1 cellular context compared by ENCODE assay signal in genomic region chr12:116962197-116962596, GRCh38.
TF ChIP-seq lines count a peak whose summit lies in the region.

No MANE protein-coding gene starts in this region.

TF ChIP-seq in GM12878, 131 proteins besides CTCF, POLR2A, EP300 and RAD21 (continued from another document):
- TF ChIP-seq ZBTB40 (IDR thresholded peaks at IDR 0.05; ENCODE audit: borderline replicate concordance) (no peak), PAX5 (IDR thresholded peaks at IDR 0.05; ENCODE audit: borderline replicate concordance, low read depth, low read length) (no peak), ATF2 (IDR thresholded peaks at IDR 0.05; ENCODE audit: low read length) (no peak), TBL1XR1 (IDR thresholded peaks at IDR 0.05; ENCODE audit: low read depth, low read length) (no peak), RFX5 (IDR thresholded peaks at IDR 0.05; ENCODE audit: low read depth, low read length) (no peak), ATF7 (IDR thresholded peaks at IDR 0.05; ENCODE audit: low read depth) (no peak)
